In genomic region chr19:8307400-8307964, GRCh38 we compare ENCODE assay signal across 6 cellular contexts. TPM values are rescaled to one million over a fixed set of nuclear protein-coding genes. Genes with fewer than 3 reads are reported as not detected.
DNase-seq lines count a peak whose midpoint lies in the region; ATAC-seq and TF ChIP-seq lines count a peak whose summit lies in the region.

No MANE protein-coding gene starts in this region.

- H3K9me3 ChIP-seq in OCI-LY7 (ENCODE audit: low read length): no peaks in the 10 kb centered on the region
- H3K9me3 ChIP-seq in thoracic aorta: no peaks in the 10 kb centered on the region

- H3K79me2 ChIP-seq in OCI-LY7 (ENCODE audit: insufficient read depth, low read depth, low read length): peaks cover 22% of the 10 kb centered on the region; the same call in 1 of the 2 replicates

- peak overlapping the region; percentile 11; the same call in 1 of the 2 replicates for H2AFZ ChIP-seq in OCI-LY7 (ENCODE audit: low read length)

- peak overlapping the region; percentile 56 for H3K27ac ChIP-seq in OCI-LY7 (ENCODE audit: low read depth, low read length, poor library complexity, severe bottlenecking)
- H3K27ac ChIP-seq in thoracic aorta: peak overlapping the region; percentile 2 to 5

- TF ChIP-seq CTCF in AG10803 (conservative IDR thresholded peaks at IDR 0.05; ENCODE audit: low read length) (no peak), OCI-LY7 (conservative IDR thresholded peaks at IDR 0.05; ENCODE audit: low read length) (peak; percentile 34; the same call in 1 of the 2 replicates), thoracic aorta (IDR thresholded peaks at IDR 0.05) (no peak)

- H3K4me2 ChIP-seq in OCI-LY7 (ENCODE audit: low read length): peak overlapping the region; percentile 88

- no peak for ATAC-seq in thoracic aorta (ENCODE audit: insufficient number of reproducible peaks, low FRiP score, low read depth)
- no peak for ATAC-seq in GM18519 (IDR thresholded peaks at IDR 0.05; ENCODE audit: low FRiP score, unreplicated experiment)

- H3K4me3 ChIP-seq in AG10803 (ENCODE audit: low read length) (peak overlapping the region; percentile 66), OCI-LY7 (ENCODE audit: low read depth, low read length, poor library complexity, severe bottlenecking) (peak overlapping the region; percentile 77), thoracic aorta (peak overlapping the region; percentile 82)

- no peaks in the 10 kb centered on the region for H3K27me3 ChIP-seq in thoracic aorta (replicated peaks; ENCODE audit: insufficient read depth)

- no peaks in the 10 kb centered on the region for H3K9me2 ChIP-seq in OCI-LY7 (ENCODE audit: insufficient read depth, low read length)

- intact Hi-C loops in OCI-LY7 (cut with micrococcal nuclease; ENCODE audit: unreplicated experiment): no loop called here
- intact Hi-C loops in cardiac septum (cut with DNase I): loop anchor here (2.0 kb wide), 1 partner anchor 13 kb away; the partner anchor contains the start of genes NDUFA7 and RPS28

- peaks cover 62% of the 10 kb centered on the region for H3K36me3 ChIP-seq in OCI-LY7 (ENCODE audit: insufficient read depth, low read length)
- peaks cover 13% of the 10 kb centered on the region for H3K36me3 ChIP-seq in thoracic aorta

- POLR2A ChIA-PET in OCI-LY7 (lab: Charles Lee): interaction anchor here (0.7 kb wide), 2 partner anchors 75 to 536 kb away, joined by 3 read pairs; no protein-coding TSS in a partner anchor

- BruUV-seq in OCI-LY7 (replicated peaks; lab: Mats Ljungman, UMichigan): no TSS peak

- H3K4me1 ChIP-seq in OCI-LY7 (ENCODE audit: insufficient read depth, low read length, poor library complexity, severe bottlenecking) (peaks cover 19% of the 10 kb centered on the region), thoracic aorta (ENCODE audit: control insufficient read depth in 1 of 2, low read depth in 2 of 2) (peaks cover 14 to 27% of the 10 kb centered on the region in 2 donors)

- H4K20me1 ChIP-seq in OCI-LY7 (ENCODE audit: insufficient read depth, low read length): no peaks in the 10 kb centered on the region

- CTCF ChIA-PET in OCI-LY7 (lab: Charles Lee; ENCODE audit: unreplicated experiment): no interaction called here

- no peak for DNase-seq in AG10803 (ENCODE audit: low read depth)
- DNase-seq in OCI-LY7 (ENCODE audit: low spot score): peak; percentile 37
- DNase-seq in cardiac septum (ENCODE audit: low spot score): peak; percentile 69
- no peak for DNase-seq in thoracic aorta (ENCODE audit: low spot score)
- no peak for DNase-seq in medulla oblongata (ENCODE audit: extremely low spot score)

RNA-seq across cellular contexts. Expression of gene CD320, which starts 0.7 kb away (rescaled TPM):
- total RNA-seq in OCI-LY7 (2014; rRNA removed; shearing (Covaris generic)): 39.0 and 49.2 TPM in 2 replicates
- total RNA-seq in OCI-LY7 (2022) (35.9 and 39.1 TPM in 2 replicates), cardiac septum (15.8 TPM), thoracic aorta (10 to 100 TPM; 21.7 to 58.1 TPM)

RNA-seq across cellular contexts. Expression of gene NDUFA7, which starts 13.7 kb away (rescaled TPM):
- total RNA-seq in OCI-LY7 (2014; rRNA removed; shearing (Covaris generic)): 59.2 and 93.0 TPM in 2 replicates
- total RNA-seq in OCI-LY7 (2022) (103 and 106 TPM in 2 replicates), cardiac septum (94.0 TPM), thoracic aorta (10 to 100 TPM in 1 of 2 donors, 1 to 10 TPM in 1; 9.2 to 22.2 TPM)

RNA-seq across cellular contexts. Expression of gene RPS28, which starts 13.8 kb away (rescaled TPM):
- total RNA-seq in OCI-LY7 (2014; rRNA removed; shearing (Covaris generic)): 1,636 and 2,574 TPM in 2 replicates
- total RNA-seq in OCI-LY7 (2022): 2,187 and 2,253 TPM in 2 replicates
- 669 TPM for total RNA-seq in cardiac septum
- 100 to 1,000 TPM; 146 to 179 TPM for total RNA-seq in thoracic aorta

RNA-seq across cellular contexts. Expression of gene KANK3, which starts 35.6 kb away (rescaled TPM):
- 0.22 TPM in 1 of 2 replicates, not detected in the other for total RNA-seq in OCI-LY7 (2014; rRNA removed; shearing (Covaris generic))
- total RNA-seq in OCI-LY7 (2022): 0.11 and 0.57 TPM in 2 replicates
- total RNA-seq in cardiac septum: 13.1 TPM
- total RNA-seq in thoracic aorta: 10 to 100 TPM; 10.0 to 13.0 TPM

RNA-seq across cellular contexts. Expression of gene ANGPTL4, which starts 56.5 kb away (rescaled TPM):
- total RNA-seq in OCI-LY7 (2014; rRNA removed; shearing (Covaris generic)): not detected in 2 replicates
- not detected in 2 replicates for total RNA-seq in OCI-LY7 (2022)
- 4.1 TPM for total RNA-seq in cardiac septum
- 10 to 100 TPM; 29.9 to 99.1 TPM for total RNA-seq in thoracic aorta

Comparison
In these comparisons a context has a peak if more than half of its experiments do, and no peak if none do; other contexts are left out.
1. DNase-seq: peak in OCI-LY7 (single experiment) and cardiac septum (single experiment); none in AG10803 (single experiment), thoracic aorta (single experiment) and medulla oblongata (single experiment).
2. Peak in every context shown above with its lines, with median percentiles within 50 percentile points of each other: H3K4me3 ChIP-seq.